19 cellular contexts compared by ENCODE assay signal in the genomic region with DNA sequence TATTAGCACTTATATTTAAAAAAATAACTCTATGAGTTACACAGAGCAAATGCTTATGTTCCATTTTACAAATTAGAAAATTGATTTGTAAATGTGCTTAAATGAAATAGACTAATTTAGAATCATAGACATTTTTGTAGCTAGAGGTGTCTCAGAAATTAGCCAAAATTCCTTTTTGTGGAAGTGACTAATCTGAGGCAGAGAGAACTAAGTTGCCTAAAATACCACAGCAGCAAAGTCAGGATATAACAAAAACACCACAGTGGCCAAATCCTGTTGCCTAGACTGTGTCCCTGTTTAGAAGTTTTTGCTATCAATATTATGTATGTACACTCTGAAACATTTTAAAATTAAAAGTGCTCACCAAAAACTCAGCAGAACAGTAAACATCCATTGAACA. TPM values are rescaled to one million over a fixed set of nuclear protein-coding genes. Genes with fewer than 3 reads are reported as not detected.
DNase-seq lines count a peak whose midpoint lies in the region; ATAC-seq and TF ChIP-seq lines count a peak whose summit lies in the region.
"Had no signal": no experiment of that assay in that cellular context is flagged by ENCODE, and none has a peak within 500 bp of the region (broad histone marks: within the 10 kb centered on the region; RNA-seq: fewer than 3 reads in every experiment).

No MANE protein-coding gene starts in this region.

- no peaks in the 10 kb centered on the region for H3K36me3 ChIP-seq in left lung

- H3K27me3 ChIP-seq in left lung: no peaks in the 10 kb centered on the region

- H3K9me3 ChIP-seq in left lung: no peaks in the 10 kb centered on the region

- no peaks in the 10 kb centered on the region for H3K4me1 ChIP-seq in left lung

- no peak for ATAC-seq in left lung
- no peak for ATAC-seq in HG03095 (IDR thresholded peaks at IDR 0.05; ENCODE audit: unreplicated experiment)
- no peak for ATAC-seq in GM19452 (IDR thresholded peaks at IDR 0.05; ENCODE audit: unreplicated experiment)

- no peak overlapping the region for H3K27ac ChIP-seq in left lung

- no peak overlapping the region for H3K4me3 ChIP-seq in left lung

- intact Hi-C loops in left lung (cut with DNase I): no loop called here

- DNase-seq in GM03348 (ENCODE audit: low spot score) (peak; percentile 34), RPMI7951 (ENCODE audit: low read depth) (peak; percentile 58), dermis blood vessel endothelial cell (peak; percentile 56), myocyte (ENCODE audit: low read depth) (peak; percentile 31), left lung (no peak), retina (no peak)
- DNase-seq: activated CD4-positive, alpha-beta memory T cell treated with anti-CD3 and anti-CD28 coated beads, Interleukin-2, amount 10 ng/mL, durations not matched to agents 7 days and 5 days; activated naive CD4-positive, alpha-beta T cell treated with Interleukin-2 at 50 U/mL for 16 hours; activated T-cell treated with anti-CD3 and anti-CD28 coated beads, Interleukin-2, amount 50 U/mL, for 1 hour; anterior cingulate cortex; CD4-positive, alpha-beta T cell; KBM-7; left cardiac atrium; NCI-H1048; NCI-H2029; stimulated activated CD4-positive, alpha-beta T cell treated with anti-CD3 and anti-CD28 coated beads, Interleukin-12 subunit alpha, Interleukin-12 subunit beta, amount 100 ng/mL, for 4 hours had no signal

- no peak for TF ChIP-seq CTCF in left lung (IDR thresholded peaks at IDR 0.05)

RNA-seq across cellular contexts. Expression of gene ADAMTSL1, which starts 18.7 kb away (rescaled TPM):
- 24.4 and 25.1 TPM in 2 replicates for total RNA-seq in RPMI7951 (2014; rRNA removed; shearing (Covaris generic))
- 6.0 and 15.8 TPM in 2 replicates for total RNA-seq in dermis blood vessel endothelial cell
- total RNA-seq in myocyte: 21.2 and 32.6 TPM in 2 replicates
- polyA plus RNA-seq in myocyte (2012): 47.1 TPM
- 1 to 10 TPM; 3.0 to 3.1 TPM for total RNA-seq in left lung
- total RNA-seq: activated CD4-positive, alpha-beta memory T cell treated with anti-CD3 and anti-CD28 coated beads, Interleukin-2, amount 10 ng/mL, durations not matched to agents 7 days and 5 days; CD4-positive, alpha-beta T cell; T-helper 1 cell treated with Interleukin-12 subunit alpha and Interleukin-12 subunit beta and Interleukin-4 antibody, amounts not matched to agents 30 ng/mL and 1 ng/mL, for 36 hours had no signal

Comparison
In these comparisons a context has a peak if more than half of its experiments do, and no peak if none do; other contexts are left out.
1. DNase-seq: peak in GM03348 (single experiment), RPMI7951 (single experiment), dermis blood vessel endothelial cell (single experiment) and myocyte (single experiment); none in left lung (0 of 2) and retina (single experiment).